ENCODE assay signal across 9 cellular contexts in genomic region chr17:39737761-39738567, GRCh38. TPM values are rescaled to one million over a fixed set of nuclear protein-coding genes. Genes with fewer than 3 reads are reported as not detected.
DNase-seq lines count a peak whose midpoint lies in the region.
"Had no signal": no experiment of that assay in that cellular context is flagged by ENCODE, and none has a peak within 500 bp of the region (broad histone marks: within the 10 kb centered on the region; RNA-seq: fewer than 3 reads in every experiment).

TSS of gene GRB7 (plus strand) at chr17:39737938. CDS start at chr17:39742302, 4,364 bp downstream.

- H3K27me3 ChIP-seq in GM23248 (replicated peaks; ENCODE audit: insufficient read depth) (peaks cover 4% of the 10 kb centered on the region; the same call in 1 of the 2 replicates), endocrine pancreas (ENCODE audit: control insufficient read depth, insufficient read depth, low read length) (no peaks in the 10 kb centered on the region), muscle layer of duodenum (ENCODE audit: low read depth, low read length) (peaks cover 5% of the 10 kb centered on the region)

- H3K4me1 ChIP-seq in GM23248 (ENCODE audit: insufficient read depth) (peaks cover 20% of the 10 kb centered on the region), endocrine pancreas (ENCODE audit: control insufficient read depth, insufficient read depth, low read length) (no peaks in the 10 kb centered on the region), muscle layer of duodenum (ENCODE audit: control insufficient read depth in 1 of 2, insufficient read depth in 2 of 2, low read length in 2 of 2) (peaks cover 0 to 24% of the 10 kb centered on the region in 2 donors)

- no peak within 1 kb of the TSS for H3K4me2 ChIP-seq in GM23248 (ENCODE audit: unreplicated experiment)

- no peak for DNase-seq in GM23248
- DNase-seq in NCI-H526 (lab: John Stamatoyannopoulos, UW), result peak; percentile 63 to 78
- DNase-seq in SKM-1 treated with dmso at 0.1 percent for 144 hours (lab: John Stamatoyannopoulos, UW; ENCODE audit: unreplicated experiment), result no peak
- no peak for DNase-seq in stimulated activated CD4-positive, alpha-beta T cell treated with anti-CD3 and anti-CD28 coated beads, Interleukin-1b, Interleukin-23, amount 100 ng/mL, for 48 hours
- DNase-seq in superior temporal gyrus (ENCODE audit: extremely low spot score), result no peak
- DNase-seq in T1000 (lab: John Stamatoyannopoulos, UW), result no peak

- no peaks in the 10 kb centered on the region for H3K79me2 ChIP-seq in GM23248 (ENCODE audit: insufficient read depth)

- H3K27ac ChIP-seq in GM23248 (no peak within 1 kb of the TSS), muscle layer of duodenum (ENCODE audit: low read length) (peak within 1 kb of the TSS; percentile 72)
- H3K27ac ChIP-seq: HL-60 had no signal

- H3K9me2 ChIP-seq in GM23248 (ENCODE audit: insufficient read depth), result no peaks in the 10 kb centered on the region

- no peak within 1 kb of the TSS for H3K4me3 ChIP-seq in GM23248
- H3K4me3 ChIP-seq in endocrine pancreas (ENCODE audit: control insufficient read depth, insufficient read depth, low read length), result no peak within 1 kb of the TSS
- peak within 1 kb of the TSS; percentile 52 to 55 for H3K4me3 ChIP-seq in muscle layer of duodenum (ENCODE audit: low read depth in 1 of 2, low read length in 2 of 2)

- in situ Hi-C loops in GM23248 (cut with MboI), result no loop called here

- 23 to 26% methylated on average over 27 to 32 of the region's 34 CpGs for WGBS in GM23248 (ENCODE audit: low coverage in 1 of 2, low lambda C conversion rate in 2 of 2, missing lambda C conversion rate in 2 of 2), 2 experiments

- H3F3A ChIP-seq in GM23248 (ENCODE audit: insufficient read depth), result no peaks in the 10 kb centered on the region

- H3K36me3 ChIP-seq in GM23248 (ENCODE audit: low read depth), result no peaks in the 10 kb centered on the region
- H3K36me3 ChIP-seq in endocrine pancreas (ENCODE audit: control insufficient read depth, insufficient read depth, low read length), result no peaks in the 10 kb centered on the region
- H3K36me3 ChIP-seq in muscle layer of duodenum (ENCODE audit: control insufficient read depth in 1 of 2, insufficient read depth in 2 of 2, low read length in 2 of 2), result no peaks in the 10 kb centered on the region

- no peaks in the 10 kb centered on the region for H3K9me3 ChIP-seq in GM23248 (ENCODE audit: low read depth)
- H3K9me3 ChIP-seq in endocrine pancreas (ENCODE audit: control insufficient read depth, low read length), result no peaks in the 10 kb centered on the region
- H3K9me3 ChIP-seq in muscle layer of duodenum (ENCODE audit: control insufficient read depth in 1 of 2, low read length in 2 of 2), result no peaks in the 10 kb centered on the region

- no peaks in the 10 kb centered on the region for H4K20me1 ChIP-seq in GM23248 (ENCODE audit: insufficient read depth)

- H3K9ac ChIP-seq in GM23248 (no peak within 1 kb of the TSS), endocrine pancreas (ENCODE audit: control insufficient read depth, insufficient read depth, low read length) (peak within 1 kb of the TSS; percentile 86)

- H2AFZ ChIP-seq in GM23248, result peak within 1 kb of the TSS; percentile 68

RNA-seq across cellular contexts. Expression of gene GRB7, which starts in this region (rescaled TPM):
- total RNA-seq in GM23248 (2014; rRNA removed; shearing (Covaris generic)), result 0.25 TPM in 1 of 2 replicates, not detected in the other
- polyA plus RNA-seq in GM23248 (2016; fragmentation: Nextera tagmentation; extraction: Ambion mirVana), result not detected in 2 replicates

Comparison
In these comparisons a context has a peak if more than half of its experiments do, and no peak if none do; other contexts are left out.
1. DNase-seq: peak in NCI-H526 (2 of 2); none in GM23248 (single experiment), SKM-1 treated with dmso at 0.1 percent for 144 hours (single experiment), stimulated activated CD4-positive, alpha-beta T cell treated with anti-CD3 and anti-CD28 coated beads, Interleukin-1b, Interleukin-23, amount 100 ng/mL, for 48 hours (single experiment), superior temporal gyrus (single experiment) and T1000 (single experiment).
2. H3K4me3 ChIP-seq: peak in muscle layer of duodenum (2 of 2); none in GM23248 (single experiment) and endocrine pancreas (single experiment).